In the genomic region with DNA sequence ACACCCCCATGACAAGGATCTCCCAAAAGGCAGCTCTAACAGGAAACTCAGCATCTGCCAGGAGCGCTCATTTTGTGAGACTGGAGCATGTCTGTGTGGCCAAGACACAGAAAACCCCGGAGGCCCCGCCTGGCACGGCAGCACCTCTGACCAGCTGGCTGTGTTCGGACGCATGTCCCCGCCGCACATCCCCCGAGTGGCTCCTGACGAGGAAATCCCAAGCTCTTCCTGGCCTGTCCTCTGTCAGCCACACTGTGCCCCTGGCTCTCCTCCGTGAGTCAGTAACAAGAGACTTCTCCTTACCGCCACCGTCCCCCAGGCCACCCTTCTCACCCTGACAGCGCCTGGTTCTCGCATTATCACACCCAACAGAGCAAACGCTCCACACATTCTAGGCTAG, we compare ENCODE assay signal across 1 cellular context.
A peak's percentile ranks its signal among the peaks of the same experiment; 100 is the strongest.
TF ChIP-seq lines count a peak whose summit lies in the region.

No MANE protein-coding gene starts in this region.

TF ChIP-seq in K562, 482 proteins besides CTCF, POLR2A, EP300 and RAD21:
- TF ChIP-seq, protein P1, sequence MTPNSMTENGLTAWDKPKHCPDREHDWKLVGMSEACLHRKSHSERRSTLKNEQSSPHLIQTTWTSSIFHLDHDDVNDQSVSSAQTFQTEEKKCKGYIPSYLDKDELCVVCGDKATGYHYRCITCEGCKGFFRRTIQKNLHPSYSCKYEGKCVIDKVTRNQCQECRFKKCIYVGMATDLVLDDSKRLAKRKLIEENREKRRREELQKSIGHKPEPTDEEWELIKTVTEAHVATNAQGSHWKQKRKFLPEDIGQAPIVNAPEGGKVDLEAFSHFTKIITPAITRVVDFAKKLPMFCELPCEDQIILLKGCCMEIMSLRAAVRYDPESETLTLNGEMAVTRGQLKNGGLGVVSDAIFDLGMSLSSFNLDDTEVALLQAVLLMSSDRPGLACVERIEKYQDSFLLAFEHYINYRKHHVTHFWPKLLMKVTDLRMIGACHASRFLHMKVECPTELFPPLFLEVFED (CRISPR knock-in tag; conservative IDR thresholded peaks at IDR 0.05), result no peak
- TF ChIP-seq ZBTB33 (CRISPR knock-in tag; IDR thresholded peaks at IDR 0.05) (peak; percentile 85), ZNF740 (CRISPR knock-in tag; IDR thresholded peaks at IDR 0.05) (no peak), ZNF740 (tag; IDR thresholded peaks at IDR 0.05) (no peak), RNF2 (IDR thresholded peaks at IDR 0.05) (no peak), KAT8 (IDR thresholded peaks at IDR 0.05; ENCODE audit: low read depth) (no peak)
